Comparison of ENCODE assay signal across 8 cellular contexts in genomic region chr7:20220293-20220755, GRCh38. TPM values are rescaled to one million over a fixed set of nuclear protein-coding genes. Genes with fewer than 3 reads are reported as not detected.
A peak's percentile ranks its signal among the peaks of the same experiment; 100 is the strongest.
DNase-seq lines count a peak whose midpoint lies in the region; ATAC-seq lines count a peak whose summit lies in the region.

No MANE protein-coding gene starts in this region.

- ATAC-seq in GM18517 (IDR thresholded peaks at IDR 0.05; ENCODE audit: unreplicated experiment) (peak; percentile 16), HG02798 (IDR thresholded peaks at IDR 0.05; ENCODE audit: poor library complexity, unreplicated experiment) (peak; percentile 16)

- H2BK5ac ChIP-seq in neuronal stem cell (ENCODE audit: low read length) = no peak overlapping the region

- whole genome bisulfite sequencing in neuronal stem cell (ENCODE audit: extremely low coverage in 2 of 2, insufficient read length in 2 of 2, insufficient replicate concordance in 1 of 2), 2 donors = no CpG with 5 or more reads among the region's 3 CpGs

- H3K79me1 ChIP-seq in neuronal stem cell (ENCODE audit: low read depth, low read length) = no peaks in the 10 kb centered on the region

- H2BK120ac ChIP-seq in neuronal stem cell (ENCODE audit: low read depth, low read length) = no peak overlapping the region

- H3K27me3 ChIP-seq in SJCRH30 = no peaks in the 10 kb centered on the region
- no peaks in the 10 kb centered on the region for H3K27me3 ChIP-seq in neuronal stem cell (ENCODE audit: control insufficient read depth in 3 of 3, insufficient read depth in 3 of 3, low read depth in 1 of 3, low read length in 3 of 3)

- H3K18ac ChIP-seq in neuronal stem cell (ENCODE audit: low read length) = no peak overlapping the region

- no peak overlapping the region for H3K14ac ChIP-seq in neuronal stem cell (ENCODE audit: low read length)

- H3K27ac ChIP-seq in SJCRH30 (peak overlapping the region; percentile 99), neuronal stem cell (replicated peaks; ENCODE audit: low read length) (no peak overlapping the region)

- no peak overlapping the region for H2AK5ac ChIP-seq in neuronal stem cell (ENCODE audit: low read depth, low read length)

- H4K8ac ChIP-seq in neuronal stem cell (ENCODE audit: low read depth, low read length) = peak overlapping the region; percentile 50

- DNase-seq in SJCRH30 (peak in 1 of 2 experiments; percentile 12), neuronal stem cell (ENCODE audit: low spot score) (no peak), A172 (ENCODE audit: low spot score) (no peak), mesenteric fat pad (ENCODE audit: low spot score) (no peak), NCI-H69 (lab: John Stamatoyannopoulos, UW) (no peak)
- DNase-seq in effector CD8-positive, alpha-beta T cell (lab: John Stamatoyannopoulos, UW) = no peak

- H3K4me1 ChIP-seq in SJCRH30 = peaks cover 46% of the 10 kb centered on the region
- peaks cover 4 to 5% of the 10 kb centered on the region in 2 donors for H3K4me1 ChIP-seq in neuronal stem cell (ENCODE audit: control insufficient read depth in 2 of 2, insufficient read depth in 1 of 2, low read depth in 1 of 2, low read length in 2 of 2)

- H3K9me3 ChIP-seq in SJCRH30 (replicated peaks) = peaks cover 3% of the 10 kb centered on the region; the same call in 1 of the 2 replicates
- H3K9me3 ChIP-seq in neuronal stem cell (replicated peaks in 1 of 2; ENCODE audit: control insufficient read depth in 2 of 2, insufficient read depth in 1 of 2, low read depth in 1 of 2, low read length in 2 of 2) = no peaks in the 10 kb centered on the region

- no peak overlapping the region for H3K9ac ChIP-seq in neuronal stem cell (ENCODE audit: low read depth, low read length, poor library complexity)

- H4K91ac ChIP-seq in neuronal stem cell (ENCODE audit: low read depth, low read length, poor library complexity) = no peak overlapping the region

- H3K36me3 ChIP-seq in SJCRH30 = no peaks in the 10 kb centered on the region
- no peaks in the 10 kb centered on the region for H3K36me3 ChIP-seq in neuronal stem cell (replicated peaks in 1 of 2; ENCODE audit: control insufficient read depth in 2 of 2, insufficient read depth in 2 of 2, low read length in 2 of 2)

- H3K4me2 ChIP-seq in neuronal stem cell (ENCODE audit: insufficient read depth, low read length, poor library complexity, severe bottlenecking) = no peak overlapping the region

- no peak overlapping the region for H3K4ac ChIP-seq in neuronal stem cell (ENCODE audit: low read length)

- H2BK15ac ChIP-seq in neuronal stem cell (ENCODE audit: low read length) = no peak overlapping the region

- no peak overlapping the region for H2BK12ac ChIP-seq in neuronal stem cell (ENCODE audit: low read length)

- H2AFZ ChIP-seq in neuronal stem cell (ENCODE audit: low read length) = peak overlapping the region; percentile 36

- H3K23ac ChIP-seq in neuronal stem cell (ENCODE audit: low read depth, low read length, poor library complexity) = no peak overlapping the region

- H3K4me3 ChIP-seq in SJCRH30 (peak overlapping the region; percentile 5; the same call in 1 of the 2 replicates), neuronal stem cell (ENCODE audit: low read length in 2 of 2) (no peak overlapping the region)

RNA-seq across cellular contexts. Expression of gene MACC1, which starts 3.1 kb away (rescaled TPM):
- total RNA-seq in SJCRH30 (2014; rRNA removed; shearing (Covaris generic)) = 0.08 TPM in 2 replicates
- polyA plus RNA-seq in neuronal stem cell (2013, experiment 1 of 2) = 0.42 TPM
- 0.44 TPM for polyA plus RNA-seq in neuronal stem cell (2013, experiment 2 of 2)
- 0.05 TPM in 1 of 2 replicates, not detected in the other for total RNA-seq in A172 (2014; rRNA removed; shearing (Covaris generic))
- 7.4 TPM for total RNA-seq in mesenteric fat pad
